Comparison of ENCODE assay signal across 12 cellular contexts in genomic region chr20:57512432-57512831, GRCh38. TPM values are rescaled to one million over a fixed set of nuclear protein-coding genes. Genes with fewer than 3 reads are reported as not detected.
"Had no signal": no experiment of that assay in that cellular context is flagged by ENCODE, and none has a peak within 500 bp of the region (broad histone marks: within the 10 kb centered on the region; RNA-seq: fewer than 3 reads in every experiment).

No MANE protein-coding gene starts in this region.

- H3K4me3 Mint-ChIP-seq: GM23338, HFFc6, IgD-negative memory B cell had no signal

- H3K27ac ChIP-seq: HL-60, KMS-11 had no signal

- H3K4me1 Mint-ChIP-seq: IgD-negative memory B cell had no signal

- ATAC-seq: GM23338, HCT116, HepG2 had no signal

- FAIRE-seq: HepG2 had no signal

- DNase-seq: H7, HFFc6, KBM-7 had no signal

- H3K4me3 ChIP-seq: GM23338, HAP-1 had no signal

- H3K4me2 ChIP-seq: GM23338, KMS-11 had no signal

- H3K9me3 Mint-ChIP-seq: GM23338, HFFc6, IgD-negative memory B cell had no signal

- H3K9ac ChIP-seq: KMS-11 had no signal

- H3K4me1 ChIP-seq: HAP-1 had no signal

- H3K9me3 ChIP-seq: HAP-1 had no signal

- H3K36me3 ChIP-seq: HAP-1 had no signal

- H3K27ac Mint-ChIP-seq: GM23338, HFFc6, IgD-negative memory B cell had no signal

RNA-seq across cellular contexts. Expression of gene CTCFL, which starts 12.5 kb away (rescaled TPM):
- total RNA-seq: H4, HepG2, HFFc6, HT1080 had no signal
- polyA plus RNA-seq: IgD-negative memory B cell had no signal

RNA-seq across cellular contexts. Expression of gene PCK1, which starts 48.5 kb away (rescaled TPM):
- total RNA-seq: GM23338, H7, HFFc6, HT1080 had no signal
- polyA plus RNA-seq: GM23338, IgD-negative memory B cell had no signal
